Comparison of ENCODE assay signal across 18 cellular contexts in the genomic region with DNA sequence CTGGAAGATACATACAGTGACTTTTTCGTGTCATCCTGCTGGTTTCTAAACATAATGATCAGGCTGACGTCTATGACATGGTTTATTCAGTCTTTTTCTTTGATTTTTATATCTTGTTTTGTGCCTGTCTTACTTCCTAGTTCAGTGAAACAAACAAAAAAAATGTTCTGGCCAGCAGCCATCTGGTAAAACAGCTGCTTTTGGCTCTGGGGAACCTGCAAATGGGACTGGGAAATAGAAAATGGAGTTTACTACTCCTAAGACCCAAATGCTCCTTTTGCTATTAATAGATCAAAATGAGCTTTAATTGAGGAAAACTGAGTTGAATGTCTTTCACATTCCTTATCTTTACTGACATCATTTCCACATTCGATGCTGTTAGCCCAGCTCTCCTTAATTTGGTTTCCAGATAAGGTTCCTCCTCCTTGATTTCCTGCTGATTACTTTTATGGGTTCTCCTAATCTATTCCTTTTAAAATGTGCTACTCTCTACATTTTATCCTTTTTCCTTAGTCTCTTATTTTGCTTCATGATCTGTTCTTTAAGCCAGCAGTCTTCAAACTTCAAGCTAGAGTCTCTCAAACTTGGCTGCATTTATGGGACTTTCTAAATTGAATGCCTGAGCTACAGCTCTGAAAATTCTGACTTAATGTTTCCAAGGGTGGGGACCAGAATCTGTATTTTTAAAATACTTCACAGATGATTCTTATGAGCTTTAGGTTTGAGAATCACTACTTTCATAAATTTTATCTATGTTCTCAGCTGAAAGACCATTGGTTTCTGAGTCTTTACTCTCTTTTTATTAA.
DNase-seq lines count a peak whose midpoint lies in the region; ATAC-seq and TF ChIP-seq lines count a peak whose summit lies in the region.
"Had no signal": no experiment of that assay in that cellular context is flagged by ENCODE, and none has a peak within 500 bp of the region (broad histone marks: within the 10 kb centered on the region; RNA-seq: fewer than 3 reads in every experiment).

No MANE protein-coding gene starts in this region.

- no peak for ATAC-seq in GM18498 (IDR thresholded peaks at IDR 0.05; ENCODE audit: unreplicated experiment)

- TF ChIP-seq CTCF in VCaP (conservative IDR thresholded peaks at IDR 0.05) (no peak), osteoblast (IDR thresholded peaks at IDR 0.05; ENCODE audit: extremely low read depth, low read depth, low read length) (no peak), thyroid gland (IDR thresholded peaks at IDR 0.05) (no peak)

- H2AFZ ChIP-seq in GM23248 (0 out of 2 replicates have a peak overlapping the region, but pooled peaks have one; percentile 19), osteoblast (ENCODE audit: low read length) (peak overlapping the region; percentile 33)

- H3K4me2 ChIP-seq in GM23248 (ENCODE audit: unreplicated experiment) (no peak overlapping the region), osteoblast (ENCODE audit: insufficient read depth, low read length) (no peak overlapping the region)

- H3K9me2 ChIP-seq in GM23248 (ENCODE audit: insufficient read depth): no peaks in the 10 kb centered on the region

- H3F3A ChIP-seq in GM23248 (ENCODE audit: insufficient read depth): peaks cover 3% of the 10 kb centered on the region; the same call in 1 of the 2 replicates

- in situ Hi-C loops in GM23248 (cut with MboI): no loop called here

- H3K9ac ChIP-seq in GM23248: no peak overlapping the region

- H3K4me3 ChIP-seq in GM23248: no peak overlapping the region
- no peak overlapping the region for H3K4me3 ChIP-seq in osteoblast (ENCODE audit: insufficient read depth, low read length)
- no peak overlapping the region for H3K4me3 ChIP-seq in thyroid gland (replicated peaks in 1 of 3)
- H3K4me3 ChIP-seq: adrenal gland had no signal

- intact Hi-C loops in thyroid gland (cut with DNase I): no loop called here

- DNase-seq in GM23248 (peak; percentile 14), fibroblast of the conjunctiva (ENCODE audit: low read depth) (peak; percentile 14), osteoblast (ENCODE audit: insufficient read length, low spot score, missing footprints) (no peak), thyroid gland (no peak), activated gamma-delta T cell (lab: John Stamatoyannopoulos, UW) (no peak), HCEC 1CT (no peak)
- DNase-seq: activated CD4-positive, CD25-positive, alpha-beta regulatory T cell; activated T-cell treated with anti-CD3 and anti-CD28 coated beads, Interleukin-2, amount 50 U/mL, for 1 hour; DMS153; HFFc6; hypothalamus; MV-4-11; posterior cingulate gyrus; stimulated activated CD8-positive, alpha-beta memory T cell treated with anti-CD3 and anti-CD28 coated beads, Interleukin-4, amount 100 ng/mL, for 48 hours; SW 1271 had no signal

- no peaks in the 10 kb centered on the region for H4K20me1 ChIP-seq in GM23248 (ENCODE audit: insufficient read depth)
- H4K20me1 ChIP-seq in osteoblast (ENCODE audit: insufficient read depth, low read length): no peaks in the 10 kb centered on the region

- no peak for TF ChIP-seq POLR2A in thyroid gland (IDR thresholded peaks at IDR 0.05)

- H3K79me2 ChIP-seq in GM23248 (ENCODE audit: insufficient read depth) (no peaks in the 10 kb centered on the region), osteoblast (ENCODE audit: insufficient read depth, low read length) (no peaks in the 10 kb centered on the region)

- H3K27me3 ChIP-seq in GM23248 (replicated peaks; ENCODE audit: insufficient read depth) (no peaks in the 10 kb centered on the region), osteoblast (ENCODE audit: insufficient read depth, low read length) (no peaks in the 10 kb centered on the region), thyroid gland (no peaks in the 10 kb centered on the region)
- H3K27me3 ChIP-seq: adrenal gland had no signal

- H3K36me3 ChIP-seq in GM23248 (ENCODE audit: low read depth): no peaks in the 10 kb centered on the region
- H3K36me3 ChIP-seq in osteoblast (ENCODE audit: insufficient read depth, low read length): no peaks in the 10 kb centered on the region
- H3K36me3 ChIP-seq in thyroid gland: no peaks in the 10 kb centered on the region
- H3K36me3 ChIP-seq: adrenal gland had no signal

- 26 to 29% methylated on average over 3 of the region's 3 CpGs for WGBS in GM23248 (ENCODE audit: low coverage in 1 of 2, low lambda C conversion rate in 2 of 2, missing lambda C conversion rate in 2 of 2), 2 experiments
- WGBS in thyroid gland, 2 donors: 40 to 56% methylated on average over 3 of the region's 3 CpGs

- H3K9me3 ChIP-seq in GM23248 (ENCODE audit: low read depth): no peaks in the 10 kb centered on the region
- no peaks in the 10 kb centered on the region for H3K9me3 ChIP-seq in osteoblast (ENCODE audit: low read depth, low read length)
- H3K9me3 ChIP-seq in thyroid gland: no peaks in the 10 kb centered on the region
- H3K9me3 ChIP-seq: adrenal gland had no signal

- H3K27ac ChIP-seq in GM23248: no peak overlapping the region
- H3K27ac ChIP-seq in VCaP: peak overlapping the region; percentile 67
- H3K27ac ChIP-seq in osteoblast (ENCODE audit: low read depth, low read length): no peak overlapping the region
- H3K27ac ChIP-seq in thyroid gland: no peak overlapping the region

- 0 out of 2 replicates have a peak, but pooled peaks cover 7% of the 10 kb centered on the region for H3K4me1 ChIP-seq in GM23248 (ENCODE audit: insufficient read depth)
- H3K4me1 ChIP-seq in osteoblast (ENCODE audit: insufficient read depth, low read length): peaks cover 3% of the 10 kb centered on the region
- H3K4me1 ChIP-seq in thyroid gland: no peaks in the 10 kb centered on the region

Comparison
In these comparisons a context has a peak if more than half of its experiments do, and no peak if none do; other contexts are left out.
1. DNase-seq: peak in GM23248 (single experiment) and fibroblast of the conjunctiva (single experiment); none in osteoblast (single experiment), thyroid gland (0 of 2), activated gamma-delta T cell (single experiment) and HCEC 1CT (single experiment).